In the genomic region with DNA sequence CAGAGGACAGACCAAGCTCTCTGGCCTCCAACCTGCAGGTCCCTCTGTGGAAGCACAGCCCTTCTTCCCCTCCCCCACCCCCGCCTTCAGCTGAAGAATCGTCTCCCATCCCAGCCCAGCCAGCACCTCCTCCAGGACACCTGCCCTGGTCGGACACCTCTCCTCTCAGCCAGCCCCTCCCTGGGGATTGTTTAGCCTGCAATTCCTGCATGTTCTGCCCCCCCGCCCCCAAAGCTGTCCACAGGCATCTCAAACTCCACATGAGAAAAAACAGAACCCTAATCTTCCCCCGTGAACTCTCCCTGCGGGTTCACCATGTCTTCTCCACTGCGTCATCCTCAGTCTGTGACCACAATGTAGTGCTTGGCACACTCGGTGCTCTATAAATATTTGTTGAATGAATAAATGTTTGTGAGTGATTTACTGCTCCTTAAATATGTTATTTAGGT, we compare ENCODE assay signal across 17 cellular contexts. TPM values are rescaled to one million over a fixed set of nuclear protein-coding genes. Genes with fewer than 3 reads are reported as not detected.
DNase-seq lines count a peak whose midpoint lies in the region; ATAC-seq and TF ChIP-seq lines count a peak whose summit lies in the region.
"Had no signal": no experiment of that assay in that cellular context is flagged by ENCODE, and none has a peak within 500 bp of the region (broad histone marks: within the 10 kb centered on the region; RNA-seq: fewer than 3 reads in every experiment).

No MANE protein-coding gene starts in this region.

- H3K4me1 Mint-ChIP-seq in WTC11 (peaks cover 18% of the 10 kb centered on the region), T-cell (no peaks in the 10 kb centered on the region)

- H3K27me3 Mint-ChIP-seq in WTC11 (ENCODE audit: low read depth): no peaks in the 10 kb centered on the region
- H3K27me3 Mint-ChIP-seq in T-cell: peaks cover 18 to 35% of the 10 kb centered on the region in 2 donors

- CTCF ChIA-PET in HEK293 (lab: Yijun Ruan, JAX) (interaction anchor here (0.7 kb wide), 1 partner anchor 21 kb away, joined by 3 read pairs; no protein-coding TSS in a partner anchor), WTC11 (lab: Charles Lee) (interaction anchor here (1.3 kb wide), 1 partner anchor 110 kb away, joined by 3 read pairs; no protein-coding TSS in a partner anchor), T-cell (lab: Charles Lee) (no interaction called here)

- TF ChIP-seq CTCF in HEK293 (tag by site-specific recombination; IDR thresholded peaks at IDR 0.05): no peak
- TF ChIP-seq CTCF in WTC11 (IDR thresholded peaks at IDR 0.05): no peak
- no peak for TF ChIP-seq CTCF in heart left ventricle (IDR thresholded peaks at IDR 0.05)
- no peak for TF ChIP-seq CTCF in stomach (IDR thresholded peaks at IDR 0.05)
- TF ChIP-seq CTCF in lower lobe of right lung (IDR thresholded peaks at IDR 0.05): no peak

- WGBS in heart left ventricle, 4 donors: 10 to 19% (median 19%) methylated on average over 6 to 8 of the region's 8 CpGs
- 20 to 47% (median 40%) methylated on average over 7 to 8 of the region's 8 CpGs for WGBS in stomach, 5 donors

- H3K9me3 ChIP-seq in HEK293 (ENCODE audit: control insufficient read depth, insufficient read depth, low read depth, low read length) (no peaks in the 10 kb centered on the region), heart left ventricle (no peaks in the 10 kb centered on the region), stomach (no peaks in the 10 kb centered on the region), lower lobe of right lung (no peaks in the 10 kb centered on the region)

- H3K36me3 ChIP-seq in HEK293 (ENCODE audit: control insufficient read depth in 2 of 2, insufficient read depth in 1 of 2, low read length in 2 of 2) (no peaks in the 10 kb centered on the region), heart left ventricle (no peaks in the 10 kb centered on the region), stomach (peaks cover 0 to 7% (median under 1%) of the 10 kb centered on the region in 4 donors), lower lobe of right lung (no peaks in the 10 kb centered on the region)

- no peaks in the 10 kb centered on the region for H3K9me3 Mint-ChIP-seq in WTC11
- H3K9me3 Mint-ChIP-seq in T-cell: no peaks in the 10 kb centered on the region
- H3K9me3 Mint-ChIP-seq: stimulated activated naive CD8-positive, alpha-beta T cell treated with anti-CD3 and anti-CD28 coated beads, Interleukin-15, Interleukin-2, amounts not matched to agents 100 ng/mL and 50 ng/mL, for 24 hours; T-helper 2 cell treated with Interferon-gamma antibody and Interleukin-4, amounts not matched to agents 5 μg/mL and 100 μg/mL, for 36 hours had no signal

- H3K27me3 ChIP-seq in heart left ventricle (no peaks in the 10 kb centered on the region), stomach (peaks cover 0 to 10% (median 0%) of the 10 kb centered on the region in 3 donors), lower lobe of right lung (ENCODE audit: low read depth) (peaks cover 13% of the 10 kb centered on the region)

- intact Hi-C loops in heart left ventricle (cut with DNase I): no loop called here
- intact Hi-C loops in stomach (cut with DNase I; ENCODE audit: low total_unique reads): no loop called here
- intact Hi-C loops in lower lobe of right lung (cut with DNase I): no loop called here

- H3K4me3 Mint-ChIP-seq in WTC11 (no peak overlapping the region), T-cell (no peak overlapping the region)
- H3K4me3 Mint-ChIP-seq: activated CD8-positive, alpha-beta T cell treated with anti-CD3 and anti-CD28 coated beads, Interleukin-2, amount 10 ng/mL, durations not matched to agents 7 days and 5 days; stimulated activated naive CD8-positive, alpha-beta T cell treated with anti-CD3 and anti-CD28 coated beads, Interleukin-15, Interleukin-2, amounts not matched to agents 100 ng/mL and 50 ng/mL, for 24 hours; T-helper 2 cell treated with Interferon-gamma antibody and Interleukin-4, amounts not matched to agents 5 μg/mL and 100 μg/mL, for 36 hours had no signal

- ATAC-seq in WTC11 (peak; percentile 32), heart left ventricle (peak; percentile 75 to 86 (median 82)), T-cell (replicated peaks in 1 of 4) (no peak), lower lobe of right lung (no peak)
- ATAC-seq: activated CD8-positive, alpha-beta T cell treated with anti-CD3 and anti-CD28 coated beads, Interleukin-2, amount 10 ng/mL, durations not matched to agents 7 days and 5 days had no signal

- H3K4me3 ChIP-seq in HEK293 (ENCODE audit: low read depth, low read length) (no peak overlapping the region), heart left ventricle (no peak overlapping the region), stomach (no peak overlapping the region), lower lobe of right lung (no peak overlapping the region)

- POLR2A ChIA-PET in HEK293 (lab: Yijun Ruan, JAX): no interaction called here
- POLR2A ChIA-PET in WTC11 (lab: Charles Lee): no interaction called here
- POLR2A ChIA-PET in T-cell (lab: Charles Lee): no interaction called here

- H3K27ac Mint-ChIP-seq in WTC11: no peak overlapping the region
- H3K27ac Mint-ChIP-seq in T-cell: no peak overlapping the region
- H3K27ac Mint-ChIP-seq: activated CD8-positive, alpha-beta T cell treated with anti-CD3 and anti-CD28 coated beads, Interleukin-2, amount 10 ng/mL, durations not matched to agents 7 days and 5 days; stimulated activated naive CD8-positive, alpha-beta T cell treated with anti-CD3 and anti-CD28 coated beads, Interleukin-15, Interleukin-2, amounts not matched to agents 100 ng/mL and 50 ng/mL, for 24 hours; T-helper 2 cell treated with Interferon-gamma antibody and Interleukin-4, amounts not matched to agents 5 μg/mL and 100 μg/mL, for 36 hours had no signal

- H3K36me3 Mint-ChIP-seq in WTC11 (no peaks in the 10 kb centered on the region), T-cell (no peaks in the 10 kb centered on the region)

- H3K27ac ChIP-seq in HEK293 (ENCODE audit: extremely low read depth, low read depth, low read length) (no peak overlapping the region), heart left ventricle (peak overlapping the region in 4 of 12 donors; percentile 14 to 71 (median 44)), stomach (peak overlapping the region; percentile 28 to 87 (median 64)), lower lobe of right lung (no peak overlapping the region)
- H3K27ac ChIP-seq: C4-2B had no signal

- H3K4me1 ChIP-seq in HEK293 (ENCODE audit: control insufficient read depth, insufficient read depth, low read length) (no peaks in the 10 kb centered on the region), heart left ventricle (peaks cover 0 to 32% (median 10%) of the 10 kb centered on the region in 12 donors), stomach (peaks cover 4 to 66% (median 21%) of the 10 kb centered on the region in 4 donors), lower lobe of right lung (no peaks in the 10 kb centered on the region)

- DNase-seq in WTC11 (ENCODE audit: low spot score): no peak
- peak in 4 of 5 donors; percentile 43 to 85 (median 62) for DNase-seq in heart left ventricle
- DNase-seq in stomach: no peak
- no peak for DNase-seq in NCI-H524 treated with DMSO at 0.1 percent for 48 hours (lab: John Stamatoyannopoulos, UW)
- DNase-seq in T-cell: no peak
- no peak for DNase-seq in lower lobe of right lung
- no peak for DNase-seq in HT-29 (ENCODE audit: low spot score)
- DNase-seq: activated CD8-positive, alpha-beta T cell treated with anti-CD3 and anti-CD28 coated beads, Interleukin-2, amount 10 ng/mL, durations not matched to agents 7 days and 5 days; activated gamma-delta T cell; central memory CD4-positive, alpha-beta T cell; NCI-H1105; NCI-H226; OCI-M1 had no signal

- TF ChIP-seq POLR2A in heart left ventricle (IDR thresholded peaks at IDR 0.05) (no peak), stomach (IDR thresholded peaks at IDR 0.05) (no peak)

- peak; percentile 99 for TF ChIP-seq EP300 in stomach (IDR thresholded peaks at IDR 0.05)

TF ChIP-seq in HEK293, 187 proteins besides CTCF, POLR2A, EP300 and RAD21 (continues in another document):
- 0 out of 2 replicates have a peak, but pooled peaks have one; percentile 28 for TF ChIP-seq FEZF1 (tag by site-specific recombination; IDR thresholded peaks at IDR 0.05)
- no peak for TF ChIP-seq ZBTB7A (tag by site-specific recombination; IDR thresholded peaks at IDR 0.05; ENCODE audit: low read depth)
- no peak for TF ChIP-seq ZNF654 (tag by site-specific recombination; IDR thresholded peaks at IDR 0.05; ENCODE audit: low read depth)
- no peak for TF ChIP-seq ZNF239 (tag by site-specific recombination; IDR thresholded peaks at IDR 0.05)

TF ChIP-seq in WTC11, 78 proteins besides CTCF, POLR2A, EP300 and RAD21 (continues in another document):
- TF ChIP-seq ZNF396 (CRISPR knock-in tag; IDR thresholded peaks at IDR 0.05; ENCODE audit: borderline replicate concordance) (no peak), ZNF416 (CRISPR knock-in tag; IDR thresholded peaks at IDR 0.05) (no peak), ZBTB21 (CRISPR knock-in tag; IDR thresholded peaks at IDR 0.05; ENCODE audit: borderline replicate concordance) (no peak), RORB (CRISPR knock-in tag; IDR thresholded peaks at IDR 0.05) (no peak), OVOL2 (CRISPR knock-in tag; IDR thresholded peaks at IDR 0.05; ENCODE audit: borderline replicate concordance) (no peak), MXD4 (CRISPR knock-in tag; IDR thresholded peaks at IDR 0.05; ENCODE audit: borderline replicate concordance) (no peak), ZNF138 (CRISPR knock-in tag; conservative IDR thresholded peaks at IDR 0.05) (no peak), TEAD4 (CRISPR knock-in tag; IDR thresholded peaks at IDR 0.05) (no peak), PRRX2 (CRISPR knock-in tag; IDR thresholded peaks at IDR 0.05) (no peak)

RNA-seq across cellular contexts. Expression of gene PRIMA1, which starts 24.1 kb away (rescaled TPM):
- total RNA-seq in WTC11 (2021) (3.9 to 4.9 TPM (median 4.1 TPM) in 3 replicates), heart left ventricle (10 to 100 TPM in 3 of 9 donors, 1 to 10 TPM in 6; 1.8 to 12.2 (median 5.0) TPM), stomach (1 to 10 TPM; 1.2 to 9.8 (median 4.8) TPM), T-cell (not detected), lower lobe of right lung (3.0 TPM)
- polyA plus RNA-seq in heart left ventricle (10 to 100 TPM in 1 of 2 donors, 1 to 10 TPM in 1; 1.4 to 27.5 TPM), stomach (1 to 10 TPM; 3.8 to 9.9 (median 5.0) TPM)
- not detected in 2 replicates for total RNA-seq in HT-29 (2014; rRNA removed; shearing (Covaris generic))
- total RNA-seq: activated CD8-positive, alpha-beta T cell treated with anti-CD3 and anti-CD28 coated beads, Interleukin-2, amount 10 ng/mL, durations not matched to agents 7 days and 5 days had no signal

Comparison
In these comparisons a context has a peak if more than half of its experiments do, and no peak if none do; other contexts are left out.
1. H3K27ac ChIP-seq: peak in stomach (5 of 5); none in HEK293 (single experiment) and lower lobe of right lung (single experiment).
2. ATAC-seq: peak in WTC11 (single experiment) and heart left ventricle (4 of 4); none in T-cell (0 of 4) and lower lobe of right lung (0 of 2).
3. DNase-seq: peak in heart left ventricle (4 of 5); none in WTC11 (single experiment), stomach (single experiment), NCI-H524 treated with DMSO at 0.1 percent for 48 hours (single experiment), T-cell (0 of 34), lower lobe of right lung (single experiment) and HT-29 (single experiment).
4. CTCF ChIA-PET loops: an anchor here in HEK293 (0.7 kb wide) and WTC11 (1.3 kb wide); none called in T-cell.